Comparison of ENCODE assay signal across 15 cellular contexts in the genomic region with DNA sequence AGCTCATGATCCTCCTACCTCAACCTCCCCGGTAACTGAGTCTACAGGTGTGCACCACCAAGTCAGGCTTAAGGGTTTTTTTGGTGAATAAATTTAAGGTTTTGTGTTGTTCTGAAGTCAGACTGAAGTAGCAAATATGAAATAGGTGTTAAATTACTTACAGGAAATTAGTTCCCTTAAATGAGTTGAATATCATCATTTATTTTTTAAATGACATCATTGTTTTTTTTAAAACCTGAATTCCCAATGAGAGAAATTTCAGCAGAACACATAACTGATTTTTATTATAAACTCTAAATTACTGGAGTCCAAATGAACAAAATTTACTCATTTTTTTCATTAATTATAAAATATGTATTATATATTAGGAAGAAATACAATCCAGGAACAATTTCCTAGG. TPM values are rescaled to one million over a fixed set of nuclear protein-coding genes. Genes with fewer than 3 reads are reported as not detected.
A peak's percentile ranks its signal among the peaks of the same experiment; 100 is the strongest.
DNase-seq lines count a peak whose midpoint lies in the region; ATAC-seq, FAIRE-seq and TF ChIP-seq lines count a peak whose summit lies in the region.
"Had no signal": no experiment of that assay in that cellular context is flagged by ENCODE, and none has a peak within 500 bp of the region (broad histone marks: within the 10 kb centered on the region; RNA-seq: fewer than 3 reads in every experiment).

No MANE protein-coding gene starts in this region.

- TF ChIP-seq POLR2A in K562 (conservative IDR thresholded peaks at IDR 0.05), result no peak

- no peak overlapping the region for H2AFZ ChIP-seq in K562 (ENCODE audit: low read depth, low read length)
- H2AFZ ChIP-seq: GM23338 had no signal

- intact Hi-C loops in K562 (cut with micrococcal nuclease), result no loop called here

- no TSS peak for BruUV-seq in K562 (replicated peaks; lab: Mats Ljungman, UMichigan)

- FAIRE-seq in K562 (lab: Jason Lieb, UNC) (no peak), islet of Langerhans (lab: Jason Lieb, UNC) (peak; percentile 70)

- H3K4me3 ChIP-seq in HEK293 (ENCODE audit: low read depth, low read length) (no peak overlapping the region), K562 (no peak overlapping the region), right atrium auricular region (no peak overlapping the region)
- H3K4me3 ChIP-seq: BLaER1, GM23338 had no signal

- no peak for TF ChIP-seq EP300 in K562 (IDR thresholded peaks at IDR 0.05; ENCODE audit: low read length)

- POLR2A ChIA-PET in HEK293 (lab: Yijun Ruan, JAX), result no interaction called here
- POLR2A ChIA-PET in K562 (lab: Yijun Ruan, JAX), result interaction anchor here (0.6 to 1.5 kb wide), 4 partner anchors 31 to 471 kb away, joined by 3 to 4 read pairs (median 3); no protein-coding TSS in a partner anchor

- CTCF ChIA-PET in HEK293 (lab: Yijun Ruan, JAX) (interaction anchor here (0.6 to 5.7 kb wide), 8 partner anchors 29 to 151 kb away, joined by 3 to 109 read pairs (median 3); no protein-coding TSS in a partner anchor), K562 (lab: Yijun Ruan, JAX; ENCODE audit: low intra/inter-chr PET ratio) (interaction anchor here (0.7 to 5.3 kb wide), 6 partner anchors 24 to 276 kb away, joined by 3 to 73 read pairs (median 6); no protein-coding TSS in a partner anchor)

- no peak overlapping the region for H3K4me2 ChIP-seq in K562 (ENCODE audit: insufficient read depth, low read length)
- H3K4me2 ChIP-seq: BLaER1, GM23338 had no signal

- DNase-seq in K562 (ENCODE audit: extremely low read depth in 1 of 4, low spot score in 3 of 4), result no peak
- no peak for DNase-seq in NCI-H1930 (lab: John Stamatoyannopoulos, UW)
- DNase-seq in right atrium auricular region (ENCODE audit: low spot score), result no peak
- no peak for DNase-seq in activated CD4-positive, CD25-positive, alpha-beta regulatory T cell treated with anti-CD3 and anti-CD28 coated beads, Interleukin-2, amount 50 U/mL, for 72 hours
- DNase-seq: Caco-2; CD4-positive, CD25-positive, alpha-beta regulatory T cell; CD8-positive, alpha-beta T cell; DMS153; DND-41; H9 had no signal

- WGBS in K562 (ENCODE audit: insufficient coverage, low coverage, missing lambda C conversion rate), result 6% methylated on average over 1 of the region's 1 CpG

- in situ Hi-C loops in K562 (cut with MboI), result no loop called here

- no peaks in the 10 kb centered on the region for H4K20me1 ChIP-seq in K562 (replicated peaks; ENCODE audit: control insufficient read depth, insufficient read depth, low read length)
- H4K20me1 ChIP-seq: BLaER1 had no signal

- H3K4me1 ChIP-seq in HEK293 (ENCODE audit: control insufficient read depth, insufficient read depth, low read length) (no peaks in the 10 kb centered on the region), K562 (replicated peaks in 1 of 2; ENCODE audit: control insufficient read depth in 2 of 2, insufficient read depth in 2 of 2, low read length in 2 of 2) (no peaks in the 10 kb centered on the region), right atrium auricular region (no peaks in the 10 kb centered on the region)
- H3K4me1 ChIP-seq: BLaER1, Caco-2 had no signal

- H3K9me3 ChIP-seq in HEK293 (ENCODE audit: control insufficient read depth, insufficient read depth, low read depth, low read length), result no peaks in the 10 kb centered on the region
- no peaks in the 10 kb centered on the region for H3K9me3 ChIP-seq in K562 (replicated peaks; ENCODE audit: control insufficient read depth, insufficient read depth, low read depth, low read length)
- H3K9me3 ChIP-seq in right atrium auricular region, result no peaks in the 10 kb centered on the region
- H3K9me3 ChIP-seq: BLaER1, Caco-2 had no signal

- H3K27me3 ChIP-seq in K562 (ENCODE audit: control insufficient read depth in 2 of 2, insufficient read depth in 2 of 2, low read length in 2 of 2) (no peaks in the 10 kb centered on the region), right atrium auricular region (no peaks in the 10 kb centered on the region)
- H3K27me3 ChIP-seq: BLaER1 had no signal

- H3K36me3 ChIP-seq in HEK293 (ENCODE audit: control insufficient read depth in 2 of 2, insufficient read depth in 1 of 2, low read length in 2 of 2) (no peaks in the 10 kb centered on the region), K562 (ENCODE audit: control insufficient read depth, insufficient read depth, low read length) (no peaks in the 10 kb centered on the region), right atrium auricular region (no peaks in the 10 kb centered on the region)
- H3K36me3 ChIP-seq: BLaER1 had no signal

- H3K9me1 ChIP-seq in K562 (ENCODE audit: control insufficient read depth, insufficient read depth, low read length), result no peaks in the 10 kb centered on the region

- TF ChIP-seq CTCF in HEK293 (tag by site-specific recombination; IDR thresholded peaks at IDR 0.05) (no peak), K562 (IDR thresholded peaks at IDR 0.05 in 2 of 3, conservative IDR thresholded peaks at IDR 0.05 in 1 of 3; ENCODE audit: insufficient read depth in 2 of 3, low read depth in 1 of 3, low read length in 3 of 3) (no peak), right atrium auricular region (IDR thresholded peaks at IDR 0.05) (no peak)

- TF ChIP-seq RAD21 in K562 (CRISPR knock-in tag; conservative IDR thresholded peaks at IDR 0.05 in 1 of 2, IDR thresholded peaks at IDR 0.05 in 1 of 2), result no peak

- no peak overlapping the region for H3K9ac ChIP-seq in K562 (ENCODE audit: insufficient read depth in 1 of 2, low read depth in 2 of 2, low read length in 2 of 2)
- H3K9ac ChIP-seq: BLaER1 had no signal

- H3K27ac ChIP-seq in HEK293 (ENCODE audit: extremely low read depth, low read depth, low read length) (no peak overlapping the region), K562 (ENCODE audit: extremely low read depth, low read depth, low read length) (no peak overlapping the region), right atrium auricular region (no peak overlapping the region)
- H3K27ac ChIP-seq: BLaER1, C4-2B had no signal

- ATAC-seq in K562, result no peak
- ATAC-seq: CD8-positive, alpha-beta T cell; GM23338 had no signal

- H3K79me2 ChIP-seq in K562 (ENCODE audit: control insufficient read depth, insufficient read depth, low read length), result no peaks in the 10 kb centered on the region

RNA-seq across cellular contexts. Expression of gene NRG2, which starts 33.0 kb away (rescaled TPM):
- total RNA-seq in K562 (2011; cell fraction: chromatin; rRNA removed; ENCODE audit: low replicate concordance), result not detected in 2 replicates
- total RNA-seq in K562 (2011; cell fraction: nucleolus; rRNA removed), result not detected in 2 replicates
- not detected in 2 replicates for total RNA-seq in K562 (2011; cell fraction: nucleoplasm; rRNA removed)
- not detected in 2 replicates for total RNA-seq in K562 (2014; rRNA removed)
- not detected in 2 replicates for total RNA-seq in K562 (2014; rRNA removed; fragmentation: Illumina TruSeq; extraction: Trizol)
- not detected in 2 replicates for total RNA-seq in K562 (2015; rRNA removed; fragmentation: Illumina TruSeq; extraction: Trizol)
- total RNA-seq in K562 (2021), result 0.07 TPM in 1 of 2 replicates, not detected in the other
- not detected in 2 replicates for polyA plus RNA-seq in K562 (2011; rRNA removed)
- polyA plus RNA-seq in K562 (2011; cell fraction: cytosol; rRNA removed), result 0.09 and 0.13 TPM in 2 replicates
- polyA plus RNA-seq in K562 (2011; cell fraction: nucleus; rRNA removed), result not detected in 2 replicates
- polyA plus RNA-seq in K562 (2012), result 0.10 and 0.29 TPM in 2 replicates
- polyA plus RNA-seq in K562 (2014; fragmentation: Illumina TruSeq; extraction: Trizol), result not detected in 2 replicates
- polyA plus RNA-seq in K562 (2014; fragmentation: Nextera tagmentation; extraction: Ambion mirVana), result not detected
- polyA plus RNA-seq in K562 (2014; rRNA removed), result not detected in 2 replicates
- not detected in 2 replicates for polyA minus RNA-seq in K562 (2011; rRNA and poly(A)+ RNA removed)
- polyA minus RNA-seq in K562 (2011; cell fraction: cytosol; rRNA and poly(A)+ RNA removed), result not detected in 2 replicates
- polyA minus RNA-seq in K562 (2011; cell fraction: nucleus; rRNA and poly(A)+ RNA removed), result not detected in 2 replicates
- total RNA-seq in right atrium auricular region, result 1 to 10 TPM; 1.8 to 1.9 TPM
- total RNA-seq: CD4-positive, CD25-positive, alpha-beta regulatory T cell; H9 had no signal
- polyA plus RNA-seq: CD4-positive, CD25-positive, alpha-beta regulatory T cell had no signal

RNA-seq across cellular contexts. Expression of gene PURA, which starts 37.8 kb away (rescaled TPM):
- total RNA-seq in K562 (2011; cell fraction: chromatin; rRNA removed; ENCODE audit: low replicate concordance), result 3.0 and 12.0 TPM in 2 replicates
- total RNA-seq in K562 (2011; cell fraction: nucleolus; rRNA removed), result 3.2 and 4.1 TPM in 2 replicates
- 7.8 and 14.4 TPM in 2 replicates for total RNA-seq in K562 (2011; cell fraction: nucleoplasm; rRNA removed)
- total RNA-seq in K562 (2014; rRNA removed), result 10.7 and 13.8 TPM in 2 replicates
- 5.5 and 6.0 TPM in 2 replicates for total RNA-seq in K562 (2014; rRNA removed; fragmentation: Illumina TruSeq; extraction: Trizol)
- 5.4 and 6.7 TPM in 2 replicates for total RNA-seq in K562 (2015; rRNA removed; fragmentation: Illumina TruSeq; extraction: Trizol)
- 10.6 and 11.1 TPM in 2 replicates for total RNA-seq in K562 (2021)
- polyA plus RNA-seq in K562 (2011; rRNA removed), result 3.7 and 4.2 TPM in 2 replicates
- polyA plus RNA-seq in K562 (2011; cell fraction: cytosol; rRNA removed), result 1.4 and 2.0 TPM in 2 replicates
- 3.7 and 4.1 TPM in 2 replicates for polyA plus RNA-seq in K562 (2011; cell fraction: nucleus; rRNA removed)
- polyA plus RNA-seq in K562 (2012), result 4.9 and 5.4 TPM in 2 replicates
- polyA plus RNA-seq in K562 (2014; fragmentation: Illumina TruSeq; extraction: Trizol), result 4.7 and 5.6 TPM in 2 replicates
- polyA plus RNA-seq in K562 (2014; fragmentation: Nextera tagmentation; extraction: Ambion mirVana), result 1 to 10 TPM; 3.2 to 4.2 TPM
- 3.9 and 4.7 TPM in 2 replicates for polyA plus RNA-seq in K562 (2014; rRNA removed)
- polyA minus RNA-seq in K562 (2011; rRNA and poly(A)+ RNA removed), result 5.7 and 8.2 TPM in 2 replicates
- polyA minus RNA-seq in K562 (2011; cell fraction: cytosol; rRNA and poly(A)+ RNA removed), result 5.3 and 5.8 TPM in 2 replicates
- polyA minus RNA-seq in K562 (2011; cell fraction: nucleus; rRNA and poly(A)+ RNA removed), result 6.5 and 12.2 TPM in 2 replicates
- total RNA-seq in right atrium auricular region, result 10 to 100 TPM; 23.9 to 25.1 TPM

RNA-seq across cellular contexts. Expression of gene IGIP, which starts 49.6 kb away (rescaled TPM):
- total RNA-seq in K562 (2011; cell fraction: chromatin; rRNA removed; ENCODE audit: low replicate concordance), result 1.4 and 5.9 TPM in 2 replicates
- 0.67 and 1.2 TPM in 2 replicates for total RNA-seq in K562 (2011; cell fraction: nucleolus; rRNA removed)
- total RNA-seq in K562 (2011; cell fraction: nucleoplasm; rRNA removed), result 3.4 and 9.5 TPM in 2 replicates
- 0.73 and 1.3 TPM in 2 replicates for total RNA-seq in K562 (2014; rRNA removed)
- 1.4 and 1.5 TPM in 2 replicates for total RNA-seq in K562 (2014; rRNA removed; fragmentation: Illumina TruSeq; extraction: Trizol)
- total RNA-seq in K562 (2015; rRNA removed; fragmentation: Illumina TruSeq; extraction: Trizol), result 1.4 and 1.6 TPM in 2 replicates
- total RNA-seq in K562 (2021), result 1.1 and 1.2 TPM in 2 replicates
- 1.0 and 1.2 TPM in 2 replicates for polyA plus RNA-seq in K562 (2011; rRNA removed)
- polyA plus RNA-seq in K562 (2011; cell fraction: cytosol; rRNA removed), result 0.19 and 0.86 TPM in 2 replicates
- polyA plus RNA-seq in K562 (2011; cell fraction: nucleus; rRNA removed), result 2.3 and 4.8 TPM in 2 replicates
- 1.1 and 2.3 TPM in 2 replicates for polyA plus RNA-seq in K562 (2012)
- polyA plus RNA-seq in K562 (2014; fragmentation: Illumina TruSeq; extraction: Trizol), result 0.96 and 1.5 TPM in 2 replicates
- under 1 TPM; 0.52 to 0.69 TPM for polyA plus RNA-seq in K562 (2014; fragmentation: Nextera tagmentation; extraction: Ambion mirVana)
- 0.91 and 1.1 TPM in 2 replicates for polyA plus RNA-seq in K562 (2014; rRNA removed)
- polyA minus RNA-seq in K562 (2011; rRNA and poly(A)+ RNA removed), result 1.4 and 2.2 TPM in 2 replicates
- 0.57 and 0.64 TPM in 2 replicates for polyA minus RNA-seq in K562 (2011; cell fraction: cytosol; rRNA and poly(A)+ RNA removed)
- 1.3 and 3.1 TPM in 2 replicates for polyA minus RNA-seq in K562 (2011; cell fraction: nucleus; rRNA and poly(A)+ RNA removed)
- 10 to 100 TPM; 13.7 to 13.8 TPM for total RNA-seq in right atrium auricular region

Comparison
In these comparisons a context has a peak if more than half of its experiments do, and no peak if none do; other contexts are left out.
1. Of the 44 proteins assayed by ChIP-seq in both K562 and HEK293: peak only in K562: none; only in HEK293: ATF2; in both: none; in neither: 43.